ENCODE assay signal across 12 cellular contexts in the genomic region with DNA sequence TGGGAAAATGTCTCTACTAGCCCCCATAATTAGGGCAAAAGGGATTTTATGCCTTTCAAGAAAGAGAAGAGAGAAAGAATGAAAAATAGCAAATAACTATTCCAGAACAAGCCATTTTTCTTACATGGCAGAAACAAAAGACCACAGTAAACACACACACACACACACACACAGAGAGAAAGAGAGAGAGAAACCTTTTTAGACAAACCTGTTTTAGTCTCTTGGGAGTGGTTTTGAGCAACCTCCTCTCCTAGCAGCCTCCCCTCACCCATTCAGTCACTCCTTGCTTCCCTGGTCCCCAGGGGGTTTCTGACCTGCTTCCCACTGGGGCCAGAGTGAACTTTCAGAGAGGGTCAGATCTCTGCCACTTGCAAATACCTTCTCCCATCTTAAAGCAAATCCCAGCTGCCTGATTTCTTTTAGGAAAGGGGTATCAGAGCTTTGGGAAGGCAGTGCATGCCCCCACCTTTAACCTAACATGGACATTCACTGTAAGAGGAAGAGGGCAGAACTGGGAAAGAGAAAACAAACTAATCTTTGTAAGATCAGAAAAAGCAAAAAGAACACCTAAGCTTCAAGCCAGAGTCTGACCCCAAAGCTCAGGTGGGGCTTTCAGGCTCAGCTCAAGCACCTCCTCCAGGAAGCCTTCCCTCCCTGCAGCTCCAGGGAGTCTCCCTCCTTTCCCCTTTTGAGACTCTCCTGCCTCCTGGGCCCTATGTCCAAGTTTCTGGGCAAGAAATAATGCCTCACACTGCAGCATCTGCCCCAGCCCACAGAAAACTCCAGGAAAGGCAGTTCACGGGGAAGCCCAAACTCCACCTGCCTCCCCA. TPM values are rescaled to one million over a fixed set of nuclear protein-coding genes. Genes with fewer than 3 reads are reported as not detected.
A peak's percentile ranks its signal among the peaks of the same experiment; 100 is the strongest.
DNase-seq lines count a peak whose midpoint lies in the region; ATAC-seq, FAIRE-seq and TF ChIP-seq lines count a peak whose summit lies in the region.
"Had no signal": no experiment of that assay in that cellular context is flagged by ENCODE, and none has a peak within 500 bp of the region (broad histone marks: within the 10 kb centered on the region; RNA-seq: fewer than 3 reads in every experiment).

No MANE protein-coding gene starts in this region.

- no peak for FAIRE-seq in small intestine (lab: Jason Lieb, UNC)
- FAIRE-seq: HTR-8/SVneo had no signal

- peaks cover 11% of the 10 kb centered on the region for H3K27me3 ChIP-seq in H7 (ENCODE audit: control insufficient read depth, insufficient read depth, low read length)
- no peaks in the 10 kb centered on the region for H3K27me3 ChIP-seq in fibroblast of lung (ENCODE audit: control insufficient read depth, insufficient read depth, low read length)
- H3K27me3 ChIP-seq in small intestine (ENCODE audit: control insufficient read depth in 2 of 2, insufficient read depth in 2 of 2, low read length in 2 of 2) = no peaks in the 10 kb centered on the region

- H3K9ac ChIP-seq in fibroblast of lung (ENCODE audit: insufficient read depth, low read length) = no peak overlapping the region

- H3K27ac ChIP-seq in fibroblast of lung (ENCODE audit: insufficient read depth, low read length) (no peak overlapping the region), small intestine (ENCODE audit: low read depth in 1 of 2, low read length in 1 of 2) (peak overlapping the region; percentile 8 to 33)

- H3K9me3 ChIP-seq in fibroblast of lung (ENCODE audit: control insufficient read depth, insufficient read depth, low read depth, low read length) (no peaks in the 10 kb centered on the region), small intestine (ENCODE audit: control insufficient read depth, low read depth) (no peaks in the 10 kb centered on the region)

- no peaks in the 10 kb centered on the region for H4K20me1 ChIP-seq in fibroblast of lung (ENCODE audit: control insufficient read depth, extremely low read depth, insufficient read depth, low read length)

- H3K4me2 ChIP-seq in fibroblast of lung (ENCODE audit: extremely low read depth, insufficient read depth, low read length) = peak overlapping the region; percentile 18

- DNase-seq in H7 (peak; percentile 43), RPMI8226 (peak; percentile 45), fibroblast of lung (ENCODE audit: low read depth in 2 of 2) (no peak), small intestine (no peak)
- no peak for DNase-seq in activated CD4-positive, alpha-beta T cell treated with anti-CD3 and anti-CD28 coated beads, Interleukin-2, amount 50 U/mL, for 4 hours
- DNase-seq in activated T-cell treated with anti-CD3 and anti-CD28 coated beads, Interleukin-2, amount 50 U/mL, for 24 hours = no peak
- no peak for DNase-seq in stimulated activated naive B cell treated with anti-CD40 and anti-IgM and Interleukin-4, amounts not matched to agents 10 μg/mL and 1 μg/mL and 100 μg/mL, for 72 hours
- DNase-seq: central memory CD4-positive, alpha-beta T cell; GDM1; stimulated activated naive CD8-positive, alpha-beta T cell treated with anti-CD3 and anti-CD28 coated beads, Interleukin-15, Interleukin-2, amounts not matched to agents 100 U/mL and 50 U/mL, for 24 hours had no signal

- H3K4me3 ChIP-seq in H7 (ENCODE audit: insufficient read depth, low read depth, low read length) (no peak overlapping the region), fibroblast of lung (replicated peaks in 1 of 4; ENCODE audit: control extremely low read depth in 1 of 4, insufficient read depth in 1 of 4, low read depth in 3 of 4, low read length in 4 of 4) (peak overlapping the region in 1 of 4 experiments; percentile 70), small intestine (ENCODE audit: low read depth in 1 of 2, low read length in 2 of 2) (peak overlapping the region in 1 of 2 donors; percentile 65)

- TF ChIP-seq CTCF in fibroblast of lung (conservative IDR thresholded peaks at IDR 0.05 in 1 of 2, IDR thresholded peaks at IDR 0.05 in 1 of 2; ENCODE audit: low read depth in 1 of 2, low read length in 2 of 2) = no peak

- H3K4me1 ChIP-seq in fibroblast of lung (ENCODE audit: control insufficient read depth, extremely low read depth, insufficient read depth, low read length) = peaks cover 19% of the 10 kb centered on the region
- H3K4me1 ChIP-seq in small intestine (ENCODE audit: control insufficient read depth in 2 of 2, insufficient read depth in 1 of 2, low read depth in 1 of 2, low read length in 1 of 2) = peaks cover 0 to 5% of the 10 kb centered on the region in 2 donors

- no peak overlapping the region for H3K4me3 Mint-ChIP-seq in activated T-cell treated with anti-CD3 and anti-CD28 coated beads, Interleukin-2, amount 50 U/mL, for 24 hours
- no peak overlapping the region for H3K4me3 Mint-ChIP-seq in stimulated activated naive B cell treated with anti-CD40 and anti-IgM and Interleukin-4, amounts not matched to agents 10 μg/mL and 1 μg/mL and 100 μg/mL, for 72 hours

- no peaks in the 10 kb centered on the region; the same call in 1 of the 2 replicates for H3K36me3 ChIP-seq in H7 (replicated peaks; ENCODE audit: control insufficient read depth, insufficient read depth, low read length)
- no peaks in the 10 kb centered on the region for H3K36me3 ChIP-seq in fibroblast of lung (ENCODE audit: control insufficient read depth, insufficient read depth, low read length)
- H3K36me3 ChIP-seq in small intestine (ENCODE audit: control insufficient read depth in 2 of 2, insufficient read depth in 2 of 2, low read length in 2 of 2) = no peaks in the 10 kb centered on the region

- H3K79me2 ChIP-seq in fibroblast of lung (ENCODE audit: control insufficient read depth, insufficient read depth, low read length) = no peaks in the 10 kb centered on the region

- no peaks in the 10 kb centered on the region for H3K36me3 Mint-ChIP-seq in activated T-cell treated with anti-CD3 and anti-CD28 coated beads, Interleukin-2, amount 50 U/mL, for 24 hours (ENCODE audit: low read depth)
- no peaks in the 10 kb centered on the region for H3K36me3 Mint-ChIP-seq in stimulated activated naive B cell treated with anti-CD40 and anti-IgM and Interleukin-4, amounts not matched to agents 10 μg/mL and 1 μg/mL and 100 μg/mL, for 72 hours

- ATAC-seq in stimulated activated naive B cell treated with anti-CD40 and anti-IgM and Interleukin-4, amounts not matched to agents 10 μg/mL and 1 μg/mL and 100 μg/mL, for 72 hours (replicated peaks) = no peak
- ATAC-seq: stimulated activated naive CD8-positive, alpha-beta T cell treated with anti-CD3 and anti-CD28 coated beads, Interleukin-15, Interleukin-2, amounts not matched to agents 100 U/mL and 50 U/mL, for 24 hours had no signal

- H3K9me3 Mint-ChIP-seq in activated T-cell treated with anti-CD3 and anti-CD28 coated beads, Interleukin-2, amount 50 U/mL, for 24 hours = no peaks in the 10 kb centered on the region
- H3K9me3 Mint-ChIP-seq in stimulated activated naive B cell treated with anti-CD40 and anti-IgM and Interleukin-4, amounts not matched to agents 10 μg/mL and 1 μg/mL and 100 μg/mL, for 72 hours = no peaks in the 10 kb centered on the region

- H3K4me1 Mint-ChIP-seq in activated T-cell treated with anti-CD3 and anti-CD28 coated beads, Interleukin-2, amount 50 U/mL, for 24 hours (ENCODE audit: low read depth) = peaks cover 6% of the 10 kb centered on the region
- peaks cover 8 to 22% of the 10 kb centered on the region in 2 donors for H3K4me1 Mint-ChIP-seq in stimulated activated naive B cell treated with anti-CD40 and anti-IgM and Interleukin-4, amounts not matched to agents 10 μg/mL and 1 μg/mL and 100 μg/mL, for 72 hours

- no peak overlapping the region for H3K27ac Mint-ChIP-seq in activated T-cell treated with anti-CD3 and anti-CD28 coated beads, Interleukin-2, amount 50 U/mL, for 24 hours
- no peak overlapping the region for H3K27ac Mint-ChIP-seq in stimulated activated naive B cell treated with anti-CD40 and anti-IgM and Interleukin-4, amounts not matched to agents 10 μg/mL and 1 μg/mL and 100 μg/mL, for 72 hours

- H2AFZ ChIP-seq in fibroblast of lung (ENCODE audit: low read length) = no peak overlapping the region

- 47 to 74% (median 53%) methylated on average over 1 of the region's 1 CpG for WGBS in small intestine, 3 donors

- H3K27me3 Mint-ChIP-seq in activated T-cell treated with anti-CD3 and anti-CD28 coated beads, Interleukin-2, amount 50 U/mL, for 24 hours = peaks cover 63% of the 10 kb centered on the region
- H3K27me3 Mint-ChIP-seq in stimulated activated naive B cell treated with anti-CD40 and anti-IgM and Interleukin-4, amounts not matched to agents 10 μg/mL and 1 μg/mL and 100 μg/mL, for 72 hours = peaks cover 36 to 46% of the 10 kb centered on the region in 2 donors

RNA-seq across cellular contexts. Expression of gene SDC1, which starts 2.8 kb away (rescaled TPM):
- total RNA-seq in H7 (2014; rRNA removed; shearing (Covaris generic)) = 27.2 and 38.5 TPM in 2 replicates
- 17.5 and 56.8 TPM in 2 replicates for total RNA-seq in fibroblast of lung
- polyA plus RNA-seq in fibroblast of lung (14.6 and 45.5 TPM in 2 replicates), small intestine (10 to 100 TPM; 36.9 to 89.9 (median 38.9) TPM)
- polyA plus RNA-seq in fibroblast of lung (2012) = 16.6 and 55.9 TPM in 2 replicates
- polyA minus RNA-seq in fibroblast of lung (ENCODE audit: low replicate concordance) = 16.0 and 27.4 TPM in 2 replicates
- total RNA-seq: mononuclear cell had no signal

Comparison
In these comparisons a context has a peak if more than half of its experiments do, and no peak if none do; other contexts are left out.
1. DNase-seq: peak in H7 (single experiment) and RPMI8226 (single experiment); none in fibroblast of lung (0 of 2), small intestine (single experiment), activated CD4-positive, alpha-beta T cell treated with anti-CD3 and anti-CD28 coated beads, Interleukin-2, amount 50 U/mL, for 4 hours (0 of 2), activated T-cell treated with anti-CD3 and anti-CD28 coated beads, Interleukin-2, amount 50 U/mL, for 24 hours (single experiment) and stimulated activated naive B cell treated with anti-CD40 and anti-IgM and Interleukin-4, amounts not matched to agents 10 μg/mL and 1 μg/mL and 100 μg/mL, for 72 hours (single experiment).